Comparison of ENCODE assay signal across 16 cellular contexts in genomic region chr5:96823060-96823459, GRCh38. TPM values are rescaled to one million over a fixed set of nuclear protein-coding genes. Genes with fewer than 3 reads are reported as not detected.
DNase-seq lines count a peak whose midpoint lies in the region; ATAC-seq lines count a peak whose summit lies in the region.
"Had no signal": no experiment of that assay in that cellular context is flagged by ENCODE, and none has a peak within 500 bp of the region (broad histone marks: within the 10 kb centered on the region; RNA-seq: fewer than 3 reads in every experiment).

No MANE protein-coding gene starts in this region.

- H3K27ac Mint-ChIP-seq in stimulated activated naive CD8-positive, alpha-beta T cell treated with anti-CD3 and anti-CD28 coated beads, Interleukin-15, amount 100 ng/mL, for 72 hours: no peak overlapping the region
- H3K27ac Mint-ChIP-seq in activated T-helper 17 cell treated with anti-CD3 and anti-CD28 coated beads, Interleukin-2, amount 50 U/mL, for 72 hours: peak overlapping the region; percentile 35

- no peaks in the 10 kb centered on the region for H3K27me3 Mint-ChIP-seq in stimulated activated naive CD8-positive, alpha-beta T cell treated with anti-CD3 and anti-CD28 coated beads, Interleukin-15, amount 100 ng/mL, for 72 hours
- no peaks in the 10 kb centered on the region for H3K27me3 Mint-ChIP-seq in activated T-helper 17 cell treated with anti-CD3 and anti-CD28 coated beads, Interleukin-2, amount 50 U/mL, for 72 hours

- H3K36me3 Mint-ChIP-seq in activated T-helper 17 cell treated with anti-CD3 and anti-CD28 coated beads, Interleukin-2, amount 50 U/mL, for 72 hours (ENCODE audit: low read depth): no peaks in the 10 kb centered on the region

- no peaks in the 10 kb centered on the region for H3K9me3 Mint-ChIP-seq in stimulated activated naive CD8-positive, alpha-beta T cell treated with anti-CD3 and anti-CD28 coated beads, Interleukin-15, amount 100 ng/mL, for 72 hours
- H3K9me3 Mint-ChIP-seq in activated T-helper 17 cell treated with anti-CD3 and anti-CD28 coated beads, Interleukin-2, amount 50 U/mL, for 72 hours: no peaks in the 10 kb centered on the region
- H3K9me3 Mint-ChIP-seq: endodermal cell, H9, neural crest cell had no signal

- ATAC-seq in stimulated activated naive CD8-positive, alpha-beta T cell treated with anti-CD3 and anti-CD28 coated beads, Interleukin-15, amount 100 ng/mL, for 72 hours: peak; percentile 78
- ATAC-seq in stimulated activated naive CD8-positive, alpha-beta T cell treated with anti-CD3 and anti-CD28 coated beads, Interleukin-15, Interleukin-2, amounts not matched to agents 100 U/mL and 50 U/mL, for 24 hours: no peak
- ATAC-seq in activated T-helper 17 cell treated with anti-CD3 and anti-CD28 coated beads, Interleukin-2, amount 50 U/mL, for 72 hours (replicated peaks): no peak
- ATAC-seq in HG03460 (IDR thresholded peaks at IDR 0.05; ENCODE audit: unreplicated experiment): no peak

- H3K4me3 Mint-ChIP-seq in stimulated activated naive CD8-positive, alpha-beta T cell treated with anti-CD3 and anti-CD28 coated beads, Interleukin-15, amount 100 ng/mL, for 72 hours: no peak overlapping the region
- no peak overlapping the region for H3K4me3 Mint-ChIP-seq in activated T-helper 17 cell treated with anti-CD3 and anti-CD28 coated beads, Interleukin-2, amount 50 U/mL, for 72 hours
- H3K4me3 Mint-ChIP-seq: endodermal cell, H9, neural crest cell had no signal

- DNase-seq in NCI-H2171 treated with DMSO at 0.1 percent for 48 hours (lab: John Stamatoyannopoulos, UW) (peak; percentile 2), NCI-H2171 (lab: John Stamatoyannopoulos, UW) (no peak), DMS79 (lab: John Stamatoyannopoulos, UW) (no peak), Kasumi-1 (lab: John Stamatoyannopoulos, UW) (no peak)
- DNase-seq in stimulated activated naive CD8-positive, alpha-beta T cell treated with anti-CD3 and anti-CD28 coated beads, Interleukin-15, amount 100 ng/mL, for 72 hours: no peak
- no peak for DNase-seq in stimulated activated naive CD8-positive, alpha-beta T cell treated with anti-CD3 and anti-CD28 coated beads, Interleukin-15, Interleukin-2, amounts not matched to agents 100 U/mL and 50 U/mL, for 24 hours
- DNase-seq: 8988T; activated CD4-positive, alpha-beta T cell treated with anti-CD3 and anti-CD28 coated beads for 4 hours; aorta; endodermal cell; H9; NCI-H345; upper lobe of right lung had no signal

- H3K4me1 Mint-ChIP-seq in stimulated activated naive CD8-positive, alpha-beta T cell treated with anti-CD3 and anti-CD28 coated beads, Interleukin-15, amount 100 ng/mL, for 72 hours: peaks cover 49% of the 10 kb centered on the region
- H3K4me1 Mint-ChIP-seq in activated T-helper 17 cell treated with anti-CD3 and anti-CD28 coated beads, Interleukin-2, amount 50 U/mL, for 72 hours: peaks cover 22% of the 10 kb centered on the region
- H3K4me1 Mint-ChIP-seq: neural crest cell had no signal

RNA-seq across cellular contexts. Expression of gene ERAP1, which starts 15.3 kb away (rescaled TPM):
- 100 to 1,000 TPM in 1 of 2 donors, 10 to 100 TPM in 1; 65.5 to 104 TPM for total RNA-seq in activated T-helper 17 cell treated with anti-CD3 and anti-CD28 coated beads, Interleukin-2, amount 50 U/mL, for 72 hours

RNA-seq across cellular contexts. Expression of gene ERAP2, which starts 53.2 kb away (rescaled TPM):
- total RNA-seq in activated T-helper 17 cell treated with anti-CD3 and anti-CD28 coated beads, Interleukin-2, amount 50 U/mL, for 72 hours: 10 to 100 TPM; 37.2 to 74.0 TPM
- total RNA-seq: endodermal cell, neural crest cell had no signal
